Comparison of ENCODE assay signal across 6 cellular contexts in genomic region chr2:144091622-144092021, GRCh38.
"Had no signal": no experiment of that assay in that cellular context is flagged by ENCODE, and none has a peak within 500 bp of the region (broad histone marks: within the 10 kb centered on the region; RNA-seq: fewer than 3 reads in every experiment).

No MANE protein-coding gene starts in this region.

- H3K4me3 ChIP-seq: K562 had no signal

- H3K27ac ChIP-seq: HL-60 had no signal

- DNase-seq: IMR-90, KBM-7, KG1 had no signal

- ATAC-seq: HepG2, K562 had no signal
